ENCODE assay signal across 14 cellular contexts in genomic region chr1:93433407-93433961, GRCh38. TPM values are rescaled to one million over a fixed set of nuclear protein-coding genes. Genes with fewer than 3 reads are reported as not detected.
DNase-seq lines count a peak whose midpoint lies in the region; ATAC-seq and TF ChIP-seq lines count a peak whose summit lies in the region.
"Had no signal": no experiment of that assay in that cellular context is flagged by ENCODE, and none has a peak within 500 bp of the region (broad histone marks: within the 10 kb centered on the region; RNA-seq: fewer than 3 reads in every experiment).

No MANE protein-coding gene starts in this region.

- POLR2A ChIA-PET in MCF 10A (lab: Yijun Ruan, JAX) = interaction anchor here (0.7 to 1.2 kb wide), 2 partner anchors 14 to 15 kb away, joined by 3 read pairs; no protein-coding TSS in a partner anchor

- H3K27me3 Mint-ChIP-seq in MCF 10A (ENCODE audit: insufficient read depth, unreplicated experiment) = no peaks in the 10 kb centered on the region

- ATAC-seq in body of pancreas (peak; percentile 72), HG03439 (IDR thresholded peaks at IDR 0.05; ENCODE audit: unreplicated experiment) (no peak)
- ATAC-seq: gastrocnemius medialis, Panc1 had no signal

- TF ChIP-seq CTCF in breast epithelium (IDR thresholded peaks at IDR 0.05) = peak; percentile 17 to 49 (median 20)
- no peak for TF ChIP-seq CTCF in MCF 10A (IDR thresholded peaks at IDR 0.05; ENCODE audit: unreplicated experiment)
- peak; percentile 8 to 47 (median 35) for TF ChIP-seq CTCF in body of pancreas (IDR thresholded peaks at IDR 0.05)

- intact Hi-C loops in breast epithelium (cut with DNase I; ENCODE audit: low total_unique reads) (loop anchor here (10.0 kb wide), 1 partner anchor 191 kb away; no protein-coding TSS in a partner anchor), MCF 10A (cut with micrococcal nuclease) (no loop called here), body of pancreas (cut with DNase I) (loop anchor here (10.0 kb wide), 2 partner anchors 191 to 381 kb away; no protein-coding TSS in a partner anchor)

- H3K27ac Mint-ChIP-seq in MCF 10A (ENCODE audit: low read depth, unreplicated experiment) = no peak overlapping the region
- H3K27ac Mint-ChIP-seq: B cell, mesothelial cell of epicardium had no signal

- no peaks in the 10 kb centered on the region for H3K9me3 ChIP-seq in breast epithelium
- no peaks in the 10 kb centered on the region for H3K9me3 ChIP-seq in body of pancreas
- H3K9me3 ChIP-seq: gastrocnemius medialis had no signal

- WGBS in body of pancreas, 2 donors = 17 to 30% methylated on average over 2 to 5 of the region's 5 CpGs

- peak in 1 of 2 donors; percentile 70 for DNase-seq in breast epithelium (ENCODE audit: low spot score in 2 of 2)
- DNase-seq in MCF 10A (ENCODE audit: unreplicated experiment) = no peak
- peak; percentile 27 to 65 (median 46) for DNase-seq in body of pancreas
- peak; percentile 62 for DNase-seq in kidney tubule cell (ENCODE audit: low spot score)
- DNase-seq in hypothalamus (lab: John Stamatoyannopoulos, UW) = no peak
- no peak for DNase-seq in NCI-H774 (lab: John Stamatoyannopoulos, UW)
- DNase-seq in kidney glomerular epithelial cell (lab: John Stamatoyannopoulos, UW) = no peak
- DNase-seq: gastrocnemius medialis, NCI-H1694 had no signal

- no peak for TF ChIP-seq POLR2A in breast epithelium (IDR thresholded peaks at IDR 0.05)
- TF ChIP-seq POLR2A in body of pancreas (IDR thresholded peaks at IDR 0.05) = no peak

- H3K9me3 Mint-ChIP-seq in MCF 10A (ENCODE audit: unreplicated experiment) = no peaks in the 10 kb centered on the region
- H3K9me3 Mint-ChIP-seq: mesothelial cell of epicardium had no signal

- no peaks in the 10 kb centered on the region for H3K4me1 ChIP-seq in breast epithelium
- H3K4me1 ChIP-seq in body of pancreas = peaks cover 4% of the 10 kb centered on the region
- H3K4me1 ChIP-seq: gastrocnemius medialis had no signal

- H3K27ac ChIP-seq in breast epithelium (no peak overlapping the region), body of pancreas (no peak overlapping the region)
- H3K27ac ChIP-seq: cardiac muscle cell, gastrocnemius medialis had no signal

- H3K4me3 ChIP-seq in breast epithelium = no peak overlapping the region
- H3K4me3 ChIP-seq in body of pancreas = no peak overlapping the region
- H3K4me3 ChIP-seq: cardiac muscle cell, gastrocnemius medialis had no signal

- H3K27me3 ChIP-seq in breast epithelium = no peaks in the 10 kb centered on the region
- H3K27me3 ChIP-seq in body of pancreas = no peaks in the 10 kb centered on the region
- H3K27me3 ChIP-seq: cardiac muscle cell, gastrocnemius medialis had no signal

- CTCF ChIA-PET in MCF 10A (lab: Yijun Ruan, JAX) = interaction anchor here (0.6 to 2.3 kb wide), 6 partner anchors 9 to 406 kb away, joined by 3 to 15 read pairs (median 4); no protein-coding TSS in a partner anchor

- no peaks in the 10 kb centered on the region for H3K4me1 Mint-ChIP-seq in MCF 10A (ENCODE audit: insufficient read depth, unreplicated experiment)
- H3K4me1 Mint-ChIP-seq: B cell had no signal

- H3K4me3 Mint-ChIP-seq in MCF 10A (ENCODE audit: unreplicated experiment) = no peak overlapping the region
- H3K4me3 Mint-ChIP-seq: B cell, mesothelial cell of epicardium had no signal

- no TSS peak for BruUV-seq in MCF 10A (replicated peaks; lab: Mats Ljungman, UMichigan)

- H3K36me3 ChIP-seq in breast epithelium (no peaks in the 10 kb centered on the region), body of pancreas (replicated peaks in 1 of 2; ENCODE audit: insufficient read depth in 1 of 2, low read depth in 2 of 2) (no peaks in the 10 kb centered on the region)
- H3K36me3 ChIP-seq: cardiac muscle cell, gastrocnemius medialis had no signal

- H3K36me3 Mint-ChIP-seq in MCF 10A (ENCODE audit: insufficient read depth, unreplicated experiment) = no peaks in the 10 kb centered on the region
- H3K36me3 Mint-ChIP-seq: mesothelial cell of epicardium had no signal

RNA-seq across cellular contexts. Expression of gene FNBP1L, which starts 14.4 kb away (rescaled TPM):
- total RNA-seq in breast epithelium (100 to 1,000 TPM in 1 of 3 donors, 10 to 100 TPM in 2; 33.1 to 117 (median 63.6) TPM), MCF 10A (2022) (30.7 and 31.8 TPM in 2 replicates), body of pancreas (10 to 100 TPM; 23.1 to 32.9 TPM)

Comparison
In these comparisons a context has a peak if more than half of its experiments do, and no peak if none do; other contexts are left out.
1. DNase-seq: peak in body of pancreas (4 of 4) and kidney tubule cell (single experiment); none in MCF 10A (single experiment), hypothalamus (0 of 51), NCI-H774 (single experiment) and kidney glomerular epithelial cell (single experiment).